In genomic region chr1:23557471-23558124, GRCh38 we compare ENCODE assay signal across 8 cellular contexts. TPM values are rescaled to one million over a fixed set of nuclear protein-coding genes. Genes with fewer than 3 reads are reported as not detected.
A peak's percentile ranks its signal among the peaks of the same experiment; 100 is the strongest.
DNase-seq lines count a peak whose midpoint lies in the region; ATAC-seq and TF ChIP-seq lines count a peak whose summit lies in the region.

No MANE protein-coding gene starts in this region.

- ATAC-seq in GM18907 (IDR thresholded peaks at IDR 0.05; ENCODE audit: unreplicated experiment) (no peak), GM19023 (IDR thresholded peaks at IDR 0.05; ENCODE audit: unreplicated experiment) (no peak)

- peaks cover 16% of the 10 kb centered on the region for H3K36me3 Mint-ChIP-seq in progenitor cell of endocrine pancreas (ENCODE audit: insufficient read depth)

- TF ChIP-seq CTCF in progenitor cell of endocrine pancreas (IDR thresholded peaks at IDR 0.05; ENCODE audit: unreplicated experiment) = no peak

- H3K9me3 Mint-ChIP-seq in progenitor cell of endocrine pancreas (ENCODE audit: low read depth) = no peaks in the 10 kb centered on the region

- peaks cover 30% of the 10 kb centered on the region for H3K36me3 ChIP-seq in SJSA1
- H3K36me3 ChIP-seq in esophagus (ENCODE audit: control insufficient read depth in 2 of 2, insufficient read depth in 2 of 2, low read length in 1 of 2) = no peaks in the 10 kb centered on the region

- H3K27ac ChIP-seq in SJSA1 (peak overlapping the region; percentile 97), esophagus (ENCODE audit: low read depth in 2 of 2, low read length in 1 of 2) (peak overlapping the region; percentile 96)

- peak overlapping the region; percentile 96 for H3K4me3 Mint-ChIP-seq in progenitor cell of endocrine pancreas (ENCODE audit: low read depth)

- H3K27me3 Mint-ChIP-seq in progenitor cell of endocrine pancreas = no peaks in the 10 kb centered on the region

- peak overlapping the region; percentile 100 for H3K27ac Mint-ChIP-seq in progenitor cell of endocrine pancreas

- no peaks in the 10 kb centered on the region for H3K27me3 ChIP-seq in SJSA1 (replicated peaks)
- H3K27me3 ChIP-seq in esophagus (ENCODE audit: control insufficient read depth in 1 of 2, insufficient read depth in 2 of 2, low read length in 2 of 2) = no peaks in the 10 kb centered on the region

- H3K4me1 ChIP-seq in SJSA1 (replicated peaks) (peaks cover 72% of the 10 kb centered on the region), esophagus (ENCODE audit: control insufficient read depth in 2 of 2, insufficient read depth in 2 of 2, low read length in 1 of 2) (peaks cover 4 to 16% of the 10 kb centered on the region in 2 donors)

- H3K4me1 Mint-ChIP-seq in progenitor cell of endocrine pancreas (ENCODE audit: low read depth) = peaks cover 62% of the 10 kb centered on the region

- peak; percentile 42 for DNase-seq in EH (ENCODE audit: low read depth)
- DNase-seq in SJSA1 (ENCODE audit: low read depth in 1 of 2, low spot score in 2 of 2) = no peak
- no peak for DNase-seq in progenitor cell of endocrine pancreas (ENCODE audit: low spot score, unreplicated experiment)
- DNase-seq in HK-2 (ENCODE audit: unreplicated experiment) = no peak
- DNase-seq in head of caudate nucleus = no peak

- 43 to 47% methylated on average over 8 of the region's 8 CpGs for WGBS in esophagus, 2 donors

- intact Hi-C loops in head of caudate nucleus (cut with DNase I) = no loop called here

- H3K4me3 ChIP-seq in SJSA1 (peak overlapping the region; percentile 68), esophagus (ENCODE audit: low read depth in 1 of 2, low read length in 2 of 2) (peak overlapping the region; percentile 61 to 83)

- no peaks in the 10 kb centered on the region for H3K9me3 ChIP-seq in SJSA1 (replicated peaks)
- H3K9me3 ChIP-seq in esophagus (ENCODE audit: control insufficient read depth in 2 of 2, insufficient read depth in 1 of 2, low read depth in 1 of 2, low read length in 1 of 2) = no peaks in the 10 kb centered on the region

RNA-seq across cellular contexts. Expression of gene ID3, which starts 1.7 kb away (rescaled TPM):
- total RNA-seq in SJSA1 (2014; rRNA removed; shearing (Covaris generic)) = 400 and 615 TPM in 2 replicates
- 10 to 100 TPM; 24.4 to 44.2 TPM for polyA plus RNA-seq in esophagus
- total RNA-seq in progenitor cell of endocrine pancreas = 420 and 434 TPM in 2 replicates

RNA-seq across cellular contexts. Expression of gene E2F2, which starts 26.6 kb away (rescaled TPM):
- 7.3 and 12.3 TPM in 2 replicates for total RNA-seq in SJSA1 (2014; rRNA removed; shearing (Covaris generic))
- 1 to 10 TPM; 5.4 to 7.4 TPM for polyA plus RNA-seq in esophagus
- total RNA-seq in progenitor cell of endocrine pancreas = 7.8 and 9.7 TPM in 2 replicates
